1 cellular context compared by ENCODE assay signal in genomic region chr3:13066236-13066635, GRCh38.
TF ChIP-seq lines count a peak whose summit lies in the region.

No MANE protein-coding gene starts in this region.

TF ChIP-seq in WTC11, 78 proteins besides CTCF, POLR2A, EP300 and RAD21 (continued from another document):
- TF ChIP-seq E2F1 (CRISPR knock-in tag; IDR thresholded peaks at IDR 0.05) (no peak), PRRX2 (CRISPR knock-in tag; IDR thresholded peaks at IDR 0.05) (no peak), ESRRA (CRISPR knock-in tag; IDR thresholded peaks at IDR 0.05; ENCODE audit: borderline replicate concordance) (no peak), KAT7 (CRISPR knock-in tag; IDR thresholded peaks at IDR 0.05; ENCODE audit: borderline replicate concordance) (no peak)
